Comparison of ENCODE assay signal across 7 cellular contexts in the genomic region with DNA sequence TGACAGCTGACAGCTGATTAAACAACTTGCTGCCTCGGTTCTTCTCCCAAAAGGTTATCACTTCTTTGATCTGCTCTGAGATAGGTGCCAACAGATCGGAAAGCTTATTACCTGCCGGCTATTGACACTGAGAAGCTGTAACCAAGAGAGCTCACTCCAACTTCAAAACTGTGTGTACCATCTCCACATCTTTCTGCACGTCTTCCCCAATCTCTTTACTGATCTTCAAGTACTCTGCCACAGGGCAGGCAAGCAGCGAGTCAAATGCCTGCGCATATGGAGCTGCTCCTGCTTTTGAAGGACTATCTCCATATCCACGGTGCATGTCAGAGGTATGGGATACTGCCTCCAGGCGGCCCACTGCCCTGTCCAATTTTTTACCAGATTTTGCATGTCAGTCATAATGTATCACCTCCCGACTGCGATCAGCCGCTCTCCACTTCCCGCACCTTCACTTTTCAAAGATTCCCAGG. TPM values are rescaled to one million over a fixed set of nuclear protein-coding genes. Genes with fewer than 3 reads are reported as not detected.
DNase-seq lines count a peak whose midpoint lies in the region; ATAC-seq, FAIRE-seq and TF ChIP-seq lines count a peak whose summit lies in the region.

No MANE protein-coding gene starts in this region.

- H3K27ac ChIP-seq in Karpas-422 (ENCODE audit: low read length), result no peak overlapping the region
- no peak overlapping the region for H3K27ac ChIP-seq in endodermal cell (ENCODE audit: low read depth, low read length)
- H3K27ac ChIP-seq in parathyroid adenoma, result peak overlapping the region; percentile 46

- H3K27me3 ChIP-seq in Karpas-422 (ENCODE audit: low read length) (no peaks in the 10 kb centered on the region), endodermal cell (ENCODE audit: control insufficient read depth, insufficient read depth, low read length, poor library complexity, severe bottlenecking) (no peaks in the 10 kb centered on the region), parathyroid adenoma (ENCODE audit: control insufficient read depth, insufficient read depth, low read length) (no peaks in the 10 kb centered on the region)

- no peak for DNase-seq in Karpas-422
- DNase-seq in endodermal cell, result no peak
- DNase-seq in frontal cortex (ENCODE audit: low spot score in 2 of 2), result no peak
- DNase-seq in NCI-H1417 (lab: John Stamatoyannopoulos, UW), result no peak
- DNase-seq in NCI-H1436 (lab: John Stamatoyannopoulos, UW), result no peak

- H3K36me3 ChIP-seq in Karpas-422 (ENCODE audit: insufficient read depth, low read length) (peaks cover 25% of the 10 kb centered on the region), endodermal cell (ENCODE audit: control insufficient read depth, insufficient read depth, low read length) (no peaks in the 10 kb centered on the region), parathyroid adenoma (ENCODE audit: control insufficient read depth, insufficient read depth, low read length) (no peaks in the 10 kb centered on the region)

- H3K9me3 ChIP-seq in Karpas-422 (ENCODE audit: low read length) (peaks cover 9% of the 10 kb centered on the region), endodermal cell (ENCODE audit: control insufficient read depth, low read length) (peaks cover 6% of the 10 kb centered on the region), parathyroid adenoma (ENCODE audit: control insufficient read depth, low read length) (no peaks in the 10 kb centered on the region)

- peaks cover 14% of the 10 kb centered on the region for H3K79me2 ChIP-seq in Karpas-422 (ENCODE audit: low read length)
- H3K79me2 ChIP-seq in parathyroid adenoma, result no peaks in the 10 kb centered on the region

- no peak for FAIRE-seq in frontal cortex (lab: Jason Lieb, UNC)

- peak; percentile 11 for ATAC-seq in GM21367 (IDR thresholded peaks at IDR 0.05; ENCODE audit: unreplicated experiment)

- peaks cover 14% of the 10 kb centered on the region for H3K9me3 Mint-ChIP-seq in endodermal cell

- H3K36me3 Mint-ChIP-seq in endodermal cell (ENCODE audit: low read depth), result peaks cover 18% of the 10 kb centered on the region

- no peaks in the 10 kb centered on the region for H4K20me1 ChIP-seq in Karpas-422 (ENCODE audit: insufficient read depth, low read depth, low read length)

- H3K4me2 ChIP-seq in Karpas-422 (ENCODE audit: low read depth, low read length, poor library complexity, severe bottlenecking) (peak overlapping the region; percentile 74), parathyroid adenoma (ENCODE audit: low read length) (peak overlapping the region; percentile 83)

- H2AFZ ChIP-seq in Karpas-422 (ENCODE audit: low read length), result peak overlapping the region; percentile 52; the same call in 1 of the 2 replicates
- peak overlapping the region; percentile 95 for H2AFZ ChIP-seq in parathyroid adenoma

- H3K4me3 Mint-ChIP-seq in endodermal cell, result peak overlapping the region; percentile 67

- H3K27ac Mint-ChIP-seq in endodermal cell, result no peak overlapping the region

- H3K4me1 Mint-ChIP-seq in endodermal cell, result peaks cover 7% of the 10 kb centered on the region

- H3K4me1 ChIP-seq in Karpas-422 (ENCODE audit: low read length) (peaks cover 16% of the 10 kb centered on the region), endodermal cell (ENCODE audit: control insufficient read depth, insufficient read depth, low read length) (no peaks in the 10 kb centered on the region), parathyroid adenoma (peaks cover 4% of the 10 kb centered on the region)

- H3K9me2 ChIP-seq in Karpas-422 (replicated peaks; ENCODE audit: insufficient read depth, low read length), result no peaks in the 10 kb centered on the region

- no peak for TF ChIP-seq CTCF in endodermal cell (conservative IDR thresholded peaks at IDR 0.05)
- no peak for TF ChIP-seq CTCF in parathyroid adenoma (IDR thresholded peaks at IDR 0.05)

- H3K9ac ChIP-seq in Karpas-422 (ENCODE audit: low read length) (peak overlapping the region; percentile 80; the same call in 1 of the 2 replicates), endodermal cell (ENCODE audit: extremely low read depth, low read length, poor library complexity, severe bottlenecking) (no peak overlapping the region), parathyroid adenoma (no peak overlapping the region)

- H3K4me3 ChIP-seq in Karpas-422 (ENCODE audit: low read length) (peak overlapping the region; percentile 73), endodermal cell (ENCODE audit: low read length) (peak overlapping the region; percentile 70), parathyroid adenoma (ENCODE audit: low read depth, low read length) (peak overlapping the region; percentile 69)

- WGBS in endodermal cell (ENCODE audit: insufficient coverage in 1 of 2, insufficient read length in 1 of 2), 2 experiments, result 66 to 69% methylated on average over 11 to 12 of the region's 12 CpGs

- H3K27me3 Mint-ChIP-seq in endodermal cell (ENCODE audit: insufficient read depth), result peaks cover 26% of the 10 kb centered on the region

RNA-seq across cellular contexts. Expression of a gene that starts 0.4 kb away (rescaled TPM):
- total RNA-seq in Karpas-422 (2014; rRNA removed; shearing (Covaris generic); ENCODE audit: low replicate concordance), result 7.5 and 12.7 TPM in 2 replicates
- total RNA-seq in endodermal cell (1 to 10 TPM; 3.6 to 4.3 TPM), frontal cortex (8.2 TPM)
- 5.0 TPM for polyA plus RNA-seq in endodermal cell (2013, experiment 1 of 2)
- polyA plus RNA-seq in endodermal cell (2013, experiment 2 of 2), result 4.0 TPM

RNA-seq across cellular contexts. Expression of a gene that starts 31.5 kb away (rescaled TPM):
- 4.7 and 11.9 TPM in 2 replicates for total RNA-seq in Karpas-422 (2014; rRNA removed; shearing (Covaris generic); ENCODE audit: low replicate concordance)
- total RNA-seq in endodermal cell (1 to 10 TPM; 6.2 TPM), frontal cortex (27.3 TPM)
- 4.9 TPM for polyA plus RNA-seq in endodermal cell (2013, experiment 1 of 2)
- 4.8 TPM for polyA plus RNA-seq in endodermal cell (2013, experiment 2 of 2)

RNA-seq across cellular contexts. Expression of a gene that starts 42.8 kb away (rescaled TPM):
- 30.3 and 34.7 TPM in 2 replicates for total RNA-seq in Karpas-422 (2014; rRNA removed; shearing (Covaris generic); ENCODE audit: low replicate concordance)
- total RNA-seq in endodermal cell (10 to 100 TPM; 21.4 to 29.0 TPM), frontal cortex (59.9 TPM)
- 45.6 TPM for polyA plus RNA-seq in endodermal cell (2013, experiment 1 of 2)
- 40.1 TPM for polyA plus RNA-seq in endodermal cell (2013, experiment 2 of 2)
